10 cellular contexts compared by ENCODE assay signal in the genomic region with DNA sequence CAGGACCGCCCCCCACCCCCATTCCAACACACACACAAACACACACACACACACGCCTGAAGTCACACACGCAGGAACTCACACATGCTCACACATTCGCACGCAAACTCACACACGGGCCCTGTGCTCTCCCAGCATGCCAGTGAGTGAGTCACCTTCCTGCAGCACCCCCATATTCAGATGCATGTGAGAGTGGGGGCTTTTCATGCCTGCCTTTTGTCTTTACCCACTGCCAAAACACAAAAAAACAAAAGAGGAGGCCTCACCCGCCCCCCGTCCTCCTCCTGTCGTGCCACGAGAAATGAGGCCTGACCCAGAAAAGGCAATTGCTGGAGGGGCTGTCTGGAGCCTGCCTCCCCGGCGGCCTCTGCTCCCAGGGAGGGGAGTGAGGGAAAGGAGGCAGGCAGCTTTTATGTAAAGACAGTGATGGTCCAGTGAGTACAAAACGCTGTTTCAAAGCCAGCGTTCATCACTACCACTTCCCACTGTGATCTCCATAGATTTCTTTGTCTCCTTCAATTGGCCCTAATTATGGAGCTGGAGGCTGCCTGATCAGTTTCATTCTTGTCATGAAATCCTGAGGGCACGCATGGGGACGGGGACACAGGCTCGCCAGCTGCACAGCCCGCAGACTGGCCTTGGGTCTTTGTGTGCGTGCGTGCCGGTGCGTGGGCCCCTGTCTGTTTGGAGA. TPM values are rescaled to one million over a fixed set of nuclear protein-coding genes. Genes with fewer than 3 reads are reported as not detected.
DNase-seq lines count a peak whose midpoint lies in the region; ATAC-seq and TF ChIP-seq lines count a peak whose summit lies in the region.
"Had no signal": no experiment of that assay in that cellular context is flagged by ENCODE, and none has a peak within 500 bp of the region (broad histone marks: within the 10 kb centered on the region; RNA-seq: fewer than 3 reads in every experiment).

No MANE protein-coding gene starts in this region.

- H3K9me3 ChIP-seq in vagina = no peaks in the 10 kb centered on the region

- peak overlapping the region; percentile 65 for H3K4me3 Mint-ChIP-seq in activated naive CD8-positive, alpha-beta T cell
- H3K4me3 Mint-ChIP-seq: CD4-positive, CD25-positive, alpha-beta regulatory T cell had no signal

- peaks cover 56% of the 10 kb centered on the region for H3K4me1 ChIP-seq in vagina

- H3K4me3 ChIP-seq in vagina = no peak overlapping the region

- no peak for TF ChIP-seq CTCF in vagina (IDR thresholded peaks at IDR 0.05)

- no peak for ATAC-seq in GM18519 (IDR thresholded peaks at IDR 0.05; ENCODE audit: low FRiP score, unreplicated experiment)
- no peak for ATAC-seq in HG03571 (IDR thresholded peaks at IDR 0.05; ENCODE audit: unreplicated experiment)

- peak overlapping the region; percentile 91 for H3K27ac Mint-ChIP-seq in activated naive CD8-positive, alpha-beta T cell
- H3K27ac Mint-ChIP-seq: CD4-positive, CD25-positive, alpha-beta regulatory T cell had no signal

- no peak for TF ChIP-seq POLR2A in vagina (IDR thresholded peaks at IDR 0.05)

- no peaks in the 10 kb centered on the region for H3K9me3 Mint-ChIP-seq in activated naive CD8-positive, alpha-beta T cell (ENCODE audit: low read depth)

- H3K4me1 Mint-ChIP-seq in activated naive CD8-positive, alpha-beta T cell (ENCODE audit: low read depth) = peaks cover 37% of the 10 kb centered on the region

- intact Hi-C loops in vagina (cut with DNase I) = no loop called here

- no peaks in the 10 kb centered on the region for H3K27me3 Mint-ChIP-seq in activated naive CD8-positive, alpha-beta T cell
- H3K27me3 Mint-ChIP-seq: CD4-positive, CD25-positive, alpha-beta regulatory T cell had no signal

- H3K36me3 ChIP-seq in vagina = no peaks in the 10 kb centered on the region

- no peaks in the 10 kb centered on the region for H3K27me3 ChIP-seq in vagina

- peak overlapping the region; percentile 50 for H3K27ac ChIP-seq in vagina

- DNase-seq in stimulated activated CD8-positive, alpha-beta memory T cell treated with anti-CD3 and anti-CD28 coated beads, Interleukin-4, amount 100 ng/mL, for 24 hours (ENCODE audit: low read depth) = peak; percentile 25
- DNase-seq in stimulated activated CD8-positive, alpha-beta memory T cell treated with anti-CD3 and anti-CD28 coated beads, Interleukin-4, amount 100 ng/mL, for 48 hours = no peak
- DNase-seq in left kidney (ENCODE audit: low read depth, low spot score) (peak; percentile 73), vagina (ENCODE audit: extremely low spot score in 2 of 2) (no peak), middle frontal gyrus (ENCODE audit: extremely low spot score, low spot score) (no peak)
- DNase-seq: activated CD4-positive, alpha-beta T cell treated with anti-CD3 and anti-CD28 coated beads, Interleukin-2, amount 50 U/mL, for 4 hours; CD4-positive, CD25-positive, alpha-beta regulatory T cell had no signal

- H3K36me3 Mint-ChIP-seq in activated naive CD8-positive, alpha-beta T cell = no peaks in the 10 kb centered on the region

RNA-seq across cellular contexts. Expression of a gene that starts 29.5 kb away (rescaled TPM):
- 80.8 TPM for total RNA-seq in vagina

Comparison
In these comparisons a context has a peak if more than half of its experiments do, and no peak if none do; other contexts are left out.
1. DNase-seq: peak in stimulated activated CD8-positive, alpha-beta memory T cell treated with anti-CD3 and anti-CD28 coated beads, Interleukin-4, amount 100 ng/mL, for 24 hours (single experiment) and left kidney (single experiment); none in stimulated activated CD8-positive, alpha-beta memory T cell treated with anti-CD3 and anti-CD28 coated beads, Interleukin-4, amount 100 ng/mL, for 48 hours (single experiment), vagina (0 of 2) and middle frontal gyrus (single experiment).